ENCODE assay signal across 8 cellular contexts in the genomic region with DNA sequence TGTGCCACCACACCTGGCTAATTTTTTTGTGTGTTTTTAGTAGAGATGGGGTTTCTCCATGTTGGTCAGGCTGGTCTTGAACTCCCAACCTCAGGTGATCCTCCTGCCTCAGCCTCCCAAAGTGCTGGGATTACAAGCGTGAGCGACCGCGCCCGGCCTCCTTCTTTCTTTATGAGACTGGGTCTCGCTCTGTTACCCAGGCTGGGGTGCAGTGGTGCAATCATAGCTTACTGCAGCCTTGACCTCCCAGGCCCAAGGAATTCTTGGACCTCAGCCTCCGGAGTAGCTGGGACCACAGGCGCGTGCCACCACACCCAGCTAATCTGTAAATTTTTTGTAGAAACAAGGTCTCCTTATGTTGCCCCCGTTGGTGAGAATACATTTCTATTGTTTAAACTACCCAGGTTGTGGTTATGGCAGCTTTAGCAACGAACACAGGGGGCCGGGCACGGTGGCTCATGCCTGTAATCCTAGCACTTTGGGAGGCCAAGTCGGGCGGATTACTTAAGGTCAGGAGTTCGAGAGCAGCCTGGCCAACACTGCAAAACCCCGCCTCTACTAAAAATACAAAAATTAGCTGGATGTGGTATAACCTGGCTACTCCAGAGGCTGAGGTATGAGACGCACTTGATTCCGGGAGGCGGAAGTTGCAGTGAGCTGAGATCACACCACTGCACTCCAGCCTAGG. TPM values are rescaled to one million over a fixed set of nuclear protein-coding genes. Genes with fewer than 3 reads are reported as not detected.
DNase-seq lines count a peak whose midpoint lies in the region; ATAC-seq and TF ChIP-seq lines count a peak whose summit lies in the region.
"Not testable (repeated sequence)": the region's sequence is repeated elsewhere in the genome, so short reads cannot be mapped to it uniquely, and the experiment has no call there.

No MANE protein-coding gene starts in this region.

- TF ChIP-seq CTCF in C4-2B (conservative IDR thresholded peaks at IDR 0.05); osteocyte (IDR thresholded peaks at IDR 0.05); suprapubic skin (IDR thresholded peaks at IDR 0.05): not testable (repeated sequence)

- not testable (repeated sequence) for H3K36me3 ChIP-seq in suprapubic skin

- H3K4me1 ChIP-seq in suprapubic skin, result peaks cover 25% of the 10 kb centered on the region

- H3K27ac Mint-ChIP-seq in T-cell, result peak overlapping the region; percentile 87 to 89
- H3K27ac Mint-ChIP-seq in activated naive CD8-positive, alpha-beta T cell treated with anti-CD3 and anti-CD28 coated beads, Interleukin-2, amount 10 ng/mL, durations not matched to agents 7 days and 5 days, result peak overlapping the region; percentile 97
- peak overlapping the region; percentile 87 for H3K27ac Mint-ChIP-seq in osteocyte (ENCODE audit: unreplicated experiment)

- CTCF ChIA-PET in T-cell (lab: Charles Lee), result interaction anchor here (0.5 to 3.2 kb wide), 13 partner anchors 14 to 1824 kb away, joined by 3 to 9 read pairs (median 4); a partner anchor contains a TSS

- peak overlapping the region; percentile 89 for H3K4me3 ChIP-seq in suprapubic skin

- H3K27me3 ChIP-seq in suprapubic skin, result not testable (repeated sequence)

- not testable (repeated sequence) for H3K9me3 ChIP-seq in suprapubic skin

- in situ Hi-C loops in KBM-7 (cut with MboI; ENCODE audit: low pct_unique_long_range_greater_than_20kb, low sequenced_read_pairs), result loop anchor here (10.0 kb wide), 1 partner anchor 53 kb away; no protein-coding TSS in a partner anchor

- H3K36me3 Mint-ChIP-seq in T-cell; activated naive CD8-positive, alpha-beta T cell treated with anti-CD3 and anti-CD28 coated beads, Interleukin-2, amount 10 ng/mL, durations not matched to agents 7 days and 5 days; osteocyte (ENCODE audit: unreplicated experiment): not testable (repeated sequence)

- ATAC-seq in T-cell (replicated peaks in 1 of 4), result peak in 2 of 4 experiments; percentile 16 to 25
- ATAC-seq in activated naive CD8-positive, alpha-beta T cell treated with anti-CD3 and anti-CD28 coated beads, Interleukin-2, amount 10 ng/mL, durations not matched to agents 7 days and 5 days (ENCODE audit: low read depth), result peak; percentile 59

- not testable (repeated sequence) for H3K9me3 Mint-ChIP-seq in T-cell; activated naive CD8-positive, alpha-beta T cell treated with anti-CD3 and anti-CD28 coated beads, Interleukin-2, amount 10 ng/mL, durations not matched to agents 7 days and 5 days; osteocyte (ENCODE audit: unreplicated experiment)

- not testable (repeated sequence) for TF ChIP-seq POLR2A in suprapubic skin (IDR thresholded peaks at IDR 0.05)

- TF ChIP-seq EP300 in suprapubic skin (IDR thresholded peaks at IDR 0.05), result not testable (repeated sequence)

- peak overlapping the region; percentile 86 for H3K27ac ChIP-seq in C4-2B
- H3K27ac ChIP-seq in epithelial cell of prostate, result peak overlapping the region; percentile 54
- H3K27ac ChIP-seq in suprapubic skin, result not testable (repeated sequence)

- H3K4me1 Mint-ChIP-seq in T-cell (peaks cover 10 to 20% (median 14%) of the 10 kb centered on the region in 3 donors), osteocyte (ENCODE audit: unreplicated experiment) (peaks cover 28% of the 10 kb centered on the region)
- H3K4me1 Mint-ChIP-seq in activated naive CD8-positive, alpha-beta T cell treated with anti-CD3 and anti-CD28 coated beads, Interleukin-2, amount 10 ng/mL, durations not matched to agents 7 days and 5 days, result peaks cover 27% of the 10 kb centered on the region

- 67% methylated on average over 20 of the region's 20 CpGs for WGBS in suprapubic skin

- DNase-seq in KBM-7 (peak; percentile 64), T-cell (peak in 19 of 34 experiments; percentile 2 to 31 (median 15)), left kidney (ENCODE audit: low read depth, low spot score) (peak; percentile 32)
- peak; percentile 48 for DNase-seq in activated naive CD8-positive, alpha-beta T cell treated with anti-CD3 and anti-CD28 coated beads, Interleukin-2, amount 10 ng/mL, durations not matched to agents 7 days and 5 days
- DNase-seq in epithelial cell of prostate (ENCODE audit: low read depth, low spot score); osteocyte (ENCODE audit: extremely low spot score, unreplicated experiment); suprapubic skin (ENCODE audit: low spot score in 2 of 2): not testable (repeated sequence)

- not testable (repeated sequence) for H3K27me3 Mint-ChIP-seq in T-cell; activated naive CD8-positive, alpha-beta T cell treated with anti-CD3 and anti-CD28 coated beads, Interleukin-2, amount 10 ng/mL, durations not matched to agents 7 days and 5 days; osteocyte (ENCODE audit: unreplicated experiment)

- POLR2A ChIA-PET in T-cell (lab: Charles Lee), result interaction anchor here in 1 of 2 donors (0.6 to 0.7 kb wide), 2 partner anchors 25 to 93 kb away, joined by 5 to 8 read pairs; a partner anchor contains a TSS
- POLR2A ChIA-PET in activated naive CD8-positive, alpha-beta T cell treated with anti-CD3 and anti-CD28 coated beads, Interleukin-2, amount 10 ng/mL, durations not matched to agents 7 days and 5 days (lab: Charles Lee), result interaction anchor here (0.6 to 3.5 kb wide), 18 partner anchors 9 to 1654 kb away, joined by 3 to 21 read pairs (median 4); a partner anchor contains a TSS

- H3K4me3 Mint-ChIP-seq in T-cell (peak overlapping the region; percentile 90 to 96 (median 94)), osteocyte (ENCODE audit: unreplicated experiment) (peak overlapping the region; percentile 92)
- peak overlapping the region; percentile 89 for H3K4me3 Mint-ChIP-seq in activated naive CD8-positive, alpha-beta T cell treated with anti-CD3 and anti-CD28 coated beads, Interleukin-2, amount 10 ng/mL, durations not matched to agents 7 days and 5 days

RNA-seq across cellular contexts. Expression of a gene that starts 1.2 kb away (rescaled TPM):
- total RNA-seq in T-cell (10 to 100 TPM in 3 of 5 donors, 1 to 10 TPM in 2; 7.9 to 11.1 (median 10.3) TPM), osteocyte (10.2 and 13.2 TPM in 2 replicates), suprapubic skin (10 to 100 TPM in 1 of 4 donors, 1 to 10 TPM in 3; 7.1 to 13.8 (median 8.8) TPM)
- total RNA-seq in activated naive CD8-positive, alpha-beta T cell treated with anti-CD3 and anti-CD28 coated beads, Interleukin-2, amount 10 ng/mL, durations not matched to agents 7 days and 5 days, result 1 to 10 TPM; 9.8 to 9.9 TPM

RNA-seq across cellular contexts. Expression of a gene that starts 41.9 kb away (rescaled TPM):
- total RNA-seq in T-cell, result 10 to 100 TPM in 2 of 5 donors, 1 to 10 TPM in 3; 3.9 to 17.6 (median 8.3) TPM
- 1 to 10 TPM; 5.2 to 6.2 TPM for total RNA-seq in activated naive CD8-positive, alpha-beta T cell treated with anti-CD3 and anti-CD28 coated beads, Interleukin-2, amount 10 ng/mL, durations not matched to agents 7 days and 5 days
- total RNA-seq in osteocyte, result 0.11 and 0.29 TPM in 2 replicates
- 1 to 10 TPM; 1.5 to 4.5 (median 2.6) TPM for total RNA-seq in suprapubic skin
